In the genomic region with DNA sequence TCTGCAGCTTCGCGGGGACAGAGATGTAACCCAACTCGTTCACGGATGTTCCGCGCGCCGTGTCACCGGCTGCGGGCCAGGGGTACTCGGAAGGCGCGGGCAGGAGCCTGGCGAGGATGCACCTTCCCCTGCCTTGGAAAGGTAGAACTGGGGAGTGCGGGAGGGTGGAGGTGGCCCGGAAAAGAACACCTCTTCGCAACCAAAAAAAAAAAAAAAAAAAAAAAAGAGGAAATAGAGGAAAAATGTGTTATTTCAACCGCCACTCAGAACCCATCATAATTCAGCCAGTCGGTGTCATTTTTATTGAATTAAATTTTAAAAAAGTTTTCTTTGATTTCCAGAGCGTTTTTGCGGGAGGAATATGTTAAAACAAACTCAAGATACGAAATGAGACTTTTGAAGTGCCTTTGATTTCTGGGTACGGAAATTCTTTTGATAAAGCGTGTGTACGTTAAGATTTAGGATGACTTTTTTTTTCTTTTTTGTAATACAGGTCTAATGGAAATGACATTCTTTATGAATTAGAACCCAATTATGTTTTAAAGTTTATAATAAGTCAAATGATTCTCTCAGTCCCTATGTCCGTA, we compare ENCODE assay signal across 8 cellular contexts. TPM values are rescaled to one million over a fixed set of nuclear protein-coding genes. Genes with fewer than 3 reads are reported as not detected.
DNase-seq lines count a peak whose midpoint lies in the region; ATAC-seq and TF ChIP-seq lines count a peak whose summit lies in the region.

No MANE protein-coding gene starts in this region.

- H3K4me1 ChIP-seq in PC-3 (ENCODE audit: insufficient read depth, low read length) = peaks cover 15% of the 10 kb centered on the region; the same call in 1 of the 2 replicates
- H3K4me1 ChIP-seq in esophagus (ENCODE audit: control insufficient read depth in 2 of 2, insufficient read depth in 2 of 2, low read length in 1 of 2) = peaks cover 0 to 3% of the 10 kb centered on the region in 2 donors

- ATAC-seq in PC-3 (no peak), HG02938 (IDR thresholded peaks at IDR 0.05; ENCODE audit: unreplicated experiment) (no peak), GM18520 (IDR thresholded peaks at IDR 0.05; ENCODE audit: unreplicated experiment) (no peak), HG03108 (IDR thresholded peaks at IDR 0.05; ENCODE audit: unreplicated experiment) (no peak)

- H3K27ac ChIP-seq in PC-3 (ENCODE audit: low read length) (peak overlapping the region; percentile 97), esophagus (ENCODE audit: low read depth in 2 of 2, low read length in 1 of 2) (peak overlapping the region; percentile 100)

- H3K27me3 ChIP-seq in PC-3 (ENCODE audit: low read length) (no peaks in the 10 kb centered on the region), esophagus (ENCODE audit: control insufficient read depth in 1 of 2, insufficient read depth in 2 of 2, low read length in 2 of 2) (no peaks in the 10 kb centered on the region)

- DNase-seq in PC-3 = no peak
- DNase-seq in progenitor cell of endocrine pancreas (ENCODE audit: low spot score, unreplicated experiment) = no peak
- no peak for DNase-seq in posterior vena cava (ENCODE audit: low spot score)

- no peaks in the 10 kb centered on the region for H3K9me3 Mint-ChIP-seq in progenitor cell of endocrine pancreas (ENCODE audit: low read depth)

- H3K9me2 ChIP-seq in PC-3 (replicated peaks; ENCODE audit: low read length) = no peaks in the 10 kb centered on the region

- H4K20me1 ChIP-seq in PC-3 (ENCODE audit: low read length) = no peaks in the 10 kb centered on the region

- H3K4me1 Mint-ChIP-seq in progenitor cell of endocrine pancreas (ENCODE audit: low read depth) = peaks cover 11% of the 10 kb centered on the region

- no peaks in the 10 kb centered on the region for H3K9me3 ChIP-seq in PC-3 (ENCODE audit: low read length)
- H3K9me3 ChIP-seq in esophagus (ENCODE audit: control insufficient read depth in 2 of 2, insufficient read depth in 1 of 2, low read depth in 1 of 2, low read length in 1 of 2) = no peaks in the 10 kb centered on the region

- H3F3A ChIP-seq in PC-3 (ENCODE audit: low read length, unreplicated experiment) = peaks cover 3% of the 10 kb centered on the region

- TF ChIP-seq CTCF in GM12875 (IDR thresholded peaks at IDR 0.05; ENCODE audit: borderline replicate concordance, insufficient read depth, low read depth, low read length) (no peak), PC-3 (conservative IDR thresholded peaks at IDR 0.05; ENCODE audit: low read depth, low read length) (no peak), progenitor cell of endocrine pancreas (IDR thresholded peaks at IDR 0.05; ENCODE audit: unreplicated experiment) (no peak)

- H3K36me3 Mint-ChIP-seq in progenitor cell of endocrine pancreas (ENCODE audit: insufficient read depth) = peaks cover 9% of the 10 kb centered on the region

- POLR2A ChIA-PET in PC-3 (lab: Charles Lee; ENCODE audit: unreplicated experiment) = interaction anchor here (0.5 to 0.7 kb wide), 2 partner anchors 11 to 12 kb away, joined by 4 to 5 read pairs; no protein-coding TSS in a partner anchor

- peaks cover 79% of the 10 kb centered on the region for H3K79me2 ChIP-seq in PC-3 (ENCODE audit: low read length)

- H3K36me3 ChIP-seq in PC-3 (ENCODE audit: low read depth, low read length) (peaks cover 2% of the 10 kb centered on the region; the same call in 1 of the 2 replicates), esophagus (ENCODE audit: control insufficient read depth in 2 of 2, insufficient read depth in 2 of 2, low read length in 1 of 2) (no peaks in the 10 kb centered on the region)

- intact Hi-C loops in PC-3 (cut with micrococcal nuclease) = loop anchor here (1.0 to 5.0 kb wide), 2 partner anchors 9 to 51 kb away; partner anchors contain the start of gene CDKN1B
- intact Hi-C loops in posterior vena cava (cut with DNase I) = no loop called here

- peak overlapping the region; percentile 90 for H3K4me3 Mint-ChIP-seq in progenitor cell of endocrine pancreas (ENCODE audit: low read depth)

- peaks cover 15% of the 10 kb centered on the region for H3K27me3 Mint-ChIP-seq in progenitor cell of endocrine pancreas

- peak overlapping the region; percentile 99 for H3K9ac ChIP-seq in PC-3 (ENCODE audit: low read length)

- 0 out of 2 replicates have a peak overlapping the region, but pooled peaks have one; percentile 59 for H2AFZ ChIP-seq in PC-3 (ENCODE audit: low read length)

- no TSS peak for BruUV-seq in PC-3 (replicated peaks; lab: Mats Ljungman, UMichigan)

- CTCF ChIA-PET in PC-3 (lab: Charles Lee) = interaction anchor here (1.6 kb wide), 1 partner anchor 11 kb away, joined by 5 read pairs; no protein-coding TSS in a partner anchor

- H3K4me3 ChIP-seq in GM12875 (ENCODE audit: low read depth, low read length) (peak overlapping the region; percentile 85), PC-3 (ENCODE audit: low read length) (peak overlapping the region; percentile 94), esophagus (ENCODE audit: low read depth in 1 of 2, low read length in 2 of 2) (peak overlapping the region; percentile 65 to 95)

- H3K4me2 ChIP-seq in PC-3 (ENCODE audit: low read length) = peak overlapping the region; percentile 88

- WGBS in esophagus, 2 donors = 1% methylated on average over 26 of the region's 26 CpGs

- H3K27ac Mint-ChIP-seq in progenitor cell of endocrine pancreas = peak overlapping the region; percentile 98

RNA-seq across cellular contexts. Expression of gene CDKN1B, which starts 8.9 kb away (rescaled TPM):
- 29.2 and 37.2 TPM in 2 replicates for total RNA-seq in PC-3 (2014; rRNA removed)
- 10 to 100 TPM; 17.5 to 26.2 TPM for polyA plus RNA-seq in esophagus
- 36.7 and 40.8 TPM in 2 replicates for total RNA-seq in progenitor cell of endocrine pancreas
- 10 to 100 TPM; 27.5 to 33.1 TPM for total RNA-seq in posterior vena cava

RNA-seq across cellular contexts. Expression of gene GPR19, which starts 30.1 kb away (rescaled TPM):
- 0.52 and 2.1 TPM in 2 replicates for total RNA-seq in PC-3 (2014; rRNA removed)
- under 1 TPM; 0.20 to 0.24 TPM for polyA plus RNA-seq in esophagus
- total RNA-seq in progenitor cell of endocrine pancreas = 1.2 and 2.0 TPM in 2 replicates
- not detected for total RNA-seq in posterior vena cava

RNA-seq across cellular contexts. Expression of gene APOLD1, which starts 59.4 kb away (rescaled TPM):
- total RNA-seq in PC-3 (2014; rRNA removed) (2.8 and 3.5 TPM in 2 replicates), progenitor cell of endocrine pancreas (5.3 and 5.4 TPM in 2 replicates), posterior vena cava (10 to 100 TPM; 22.4 to 45.1 TPM)
- polyA plus RNA-seq in esophagus = 1 to 10 TPM in 1 of 2 donors, under 1 TPM in 1; 0.77 to 2.4 TPM
